ENCODE assay signal across 8 cellular contexts in genomic region chr1:212477014-212477679, GRCh38. TPM values are rescaled to one million over a fixed set of nuclear protein-coding genes. Genes with fewer than 3 reads are reported as not detected.
DNase-seq lines count a peak whose midpoint lies in the region; ATAC-seq, FAIRE-seq and TF ChIP-seq lines count a peak whose summit lies in the region.

No MANE protein-coding gene starts in this region.

- DNase-seq in H4 (ENCODE audit: low spot score) (peak; percentile 77), LoVo (ENCODE audit: low spot score) (peak; percentile 88), RPMI7951 (ENCODE audit: low read depth) (peak; percentile 78), fibroblast of mammary gland (ENCODE audit: low read depth) (peak; percentile 85), neural crest cell (ENCODE audit: low read depth, low spot score) (peak; percentile 83), substantia nigra (lab: John Stamatoyannopoulos, UW) (peak in 46 of 49 donors; percentile 16 to 90 (median 78))
- DNase-seq in activated T-cell treated with anti-CD3 and anti-CD28 coated beads, Interleukin-2, amount 50 U/mL, for 72 hours, result peak; percentile 82 to 83

- peak; percentile 94 for TF ChIP-seq CTCF in fibroblast of mammary gland (conservative IDR thresholded peaks at IDR 0.05; ENCODE audit: control insufficient read depth, insufficient read depth, low read depth, low read length)
- TF ChIP-seq CTCF in neural crest cell (conservative IDR thresholded peaks at IDR 0.05), result peak; percentile 90

- H3K4me3 ChIP-seq in fibroblast of mammary gland (ENCODE audit: control insufficient read depth, low read depth, low read length), result no peak overlapping the region

- H3K27ac Mint-ChIP-seq in activated T-cell treated with anti-CD3 and anti-CD28 coated beads, Interleukin-2, amount 50 U/mL, for 72 hours, result no peak overlapping the region
- no peak overlapping the region for H3K27ac Mint-ChIP-seq in neural crest cell (ENCODE audit: unreplicated experiment)

- H3K36me3 Mint-ChIP-seq in activated T-cell treated with anti-CD3 and anti-CD28 coated beads, Interleukin-2, amount 50 U/mL, for 72 hours (ENCODE audit: insufficient read depth in 2 of 2), result no peaks in the 10 kb centered on the region
- no peaks in the 10 kb centered on the region for H3K36me3 Mint-ChIP-seq in neural crest cell (ENCODE audit: low read depth)

- H3K4me1 Mint-ChIP-seq in activated T-cell treated with anti-CD3 and anti-CD28 coated beads, Interleukin-2, amount 50 U/mL, for 72 hours (ENCODE audit: low read depth), result peaks cover 22% of the 10 kb centered on the region
- peaks cover 14% of the 10 kb centered on the region for H3K4me1 Mint-ChIP-seq in neural crest cell

- peak overlapping the region; percentile 40 for H3K27ac ChIP-seq in substantia nigra (ENCODE audit: low read depth, low read length, poor library complexity, severe bottlenecking)

- peak overlapping the region in 1 of 2 donors; percentile 22 for H3K4me3 Mint-ChIP-seq in activated T-cell treated with anti-CD3 and anti-CD28 coated beads, Interleukin-2, amount 50 U/mL, for 72 hours
- H3K4me3 Mint-ChIP-seq in neural crest cell, result no peak overlapping the region

- peak; percentile 94 for FAIRE-seq in G401.6 (lab: Jason Lieb, UNC)

- peaks cover 15% of the 10 kb centered on the region for H3K27me3 Mint-ChIP-seq in activated T-cell treated with anti-CD3 and anti-CD28 coated beads, Interleukin-2, amount 50 U/mL, for 72 hours (ENCODE audit: low read depth)
- H3K27me3 Mint-ChIP-seq in neural crest cell (ENCODE audit: low read depth), result no peaks in the 10 kb centered on the region

- no peaks in the 10 kb centered on the region for H3K9me3 Mint-ChIP-seq in activated T-cell treated with anti-CD3 and anti-CD28 coated beads, Interleukin-2, amount 50 U/mL, for 72 hours
- no peaks in the 10 kb centered on the region for H3K9me3 Mint-ChIP-seq in neural crest cell

- ATAC-seq in activated T-cell treated with anti-CD3 and anti-CD28 coated beads, Interleukin-2, amount 50 U/mL, for 72 hours (replicated peaks in 1 of 2), result peak; percentile 95 to 96

RNA-seq across cellular contexts. Expression of gene NENF, which starts 44.4 kb away (rescaled TPM):
- total RNA-seq in H4 (2014; rRNA removed; shearing (Covaris generic)), result 65.3 and 74.8 TPM in 2 replicates
- total RNA-seq in RPMI7951 (2014; rRNA removed; shearing (Covaris generic)), result 52.7 and 54.1 TPM in 2 replicates
- total RNA-seq in activated T-cell treated with anti-CD3 and anti-CD28 coated beads, Interleukin-2, amount 50 U/mL, for 72 hours, result 10 to 100 TPM; 36.9 to 40.7 TPM
- total RNA-seq in neural crest cell, result 40.4 and 41.5 TPM in 2 replicates
